ENCODE assay signal across 25 cellular contexts in genomic region chr1:111998332-111998731, GRCh38. TPM values are rescaled to one million over a fixed set of nuclear protein-coding genes. Genes with fewer than 3 reads are reported as not detected.
"Had no signal": no experiment of that assay in that cellular context is flagged by ENCODE, and none has a peak within 500 bp of the region (broad histone marks: within the 10 kb centered on the region; RNA-seq: fewer than 3 reads in every experiment).

No MANE protein-coding gene starts in this region.

- H3K9me3 ChIP-seq: SK-N-SH had no signal

- H3K27ac ChIP-seq: KMS-11, RWPE1 had no signal

- ATAC-seq: HepG2, Panc1, PC-3, T-cell had no signal

- DNase-seq: IMR-90, MM.1S, NCI-H1092 treated with DMSO at 0.1 percent for 48 hours, NCI-H1436, NCI-H187, NCI-H2029, NCI-H2081 treated with DMSO at 0.1 percent for 48 hours, NCI-H2171, NCI-H226, NCI-H446, NCI-H510A, NCI-H524 treated with DMSO at 0.1 percent for 48 hours, NCI-H69, NCI-H774, PC-3, SHP77, SK-N-SH, SW 1271, T-cell had no signal

RNA-seq across cellular contexts. Expression of gene KCND3, which starts 8.9 kb away (rescaled TPM):
- total RNA-seq: HepG2, HT1080, M059J, PC-3, T-cell had no signal
